ENCODE assay signal across 18 cellular contexts in the genomic region with DNA sequence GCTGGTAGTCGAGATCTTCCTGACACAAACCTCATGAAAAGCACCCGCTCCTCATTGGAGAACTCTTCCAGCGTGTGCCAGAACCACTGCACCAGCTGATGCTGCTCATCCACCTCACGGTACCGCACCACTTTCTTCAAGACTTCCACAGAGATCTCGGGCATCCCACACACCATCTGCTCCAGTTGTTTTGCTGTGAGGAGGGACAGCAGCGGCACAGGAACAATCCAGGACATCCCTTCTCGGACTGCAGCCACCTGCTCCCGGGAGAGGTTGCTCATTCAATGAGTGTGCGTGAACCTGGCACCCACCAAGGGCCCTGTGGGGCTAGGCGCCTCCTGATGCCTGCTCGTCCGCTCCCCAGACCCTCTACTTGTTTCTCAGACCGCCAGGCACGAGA. TPM values are rescaled to one million over a fixed set of nuclear protein-coding genes. Genes with fewer than 3 reads are reported as not detected.
DNase-seq lines count a peak whose midpoint lies in the region; ATAC-seq lines count a peak whose summit lies in the region.
"Had no signal": no experiment of that assay in that cellular context is flagged by ENCODE, and none has a peak within 500 bp of the region (broad histone marks: within the 10 kb centered on the region; RNA-seq: fewer than 3 reads in every experiment).

No MANE protein-coding gene starts in this region.

- ATAC-seq in naive B cell (ENCODE audit: low read depth in 2 of 2) (no peak), HG03460 (IDR thresholded peaks at IDR 0.05; ENCODE audit: unreplicated experiment) (no peak)
- ATAC-seq: A549, HCT116, PC-3 had no signal

- peak overlapping the region; percentile 32 for H3K27ac Mint-ChIP-seq in activated T-cell treated with anti-CD3 and anti-CD28 coated beads, Interleukin-2, amount 50 U/mL, for 24 hours
- H3K27ac Mint-ChIP-seq in activated naive CD8-positive, alpha-beta T cell = peak overlapping the region; percentile 74
- H3K27ac Mint-ChIP-seq in naive B cell = peak overlapping the region in 4 of 6 donors; percentile 52 to 94 (median 69)
- H3K27ac Mint-ChIP-seq: activated naive CD8-positive, alpha-beta T cell treated with anti-CD3 and anti-CD28 coated beads, Interleukin-2, amount 10 ng/mL, durations not matched to agents 7 days and 5 days had no signal

- DNase-seq in activated T-cell treated with anti-CD3 and anti-CD28 coated beads, Interleukin-2, amount 50 U/mL, for 24 hours = no peak
- no peak for DNase-seq in activated T-cell treated with anti-CD3 and anti-CD28 coated beads for 4 hours
- no peak for DNase-seq in naive B cell
- DNase-seq in substantia nigra (lab: John Stamatoyannopoulos, UW) = no peak
- no peak for DNase-seq in NCI-H2196 (lab: John Stamatoyannopoulos, UW; ENCODE audit: unreplicated experiment)
- no peak for DNase-seq in NCI-H1694 (lab: John Stamatoyannopoulos, UW)
- DNase-seq: activated naive CD8-positive, alpha-beta T cell treated with anti-CD3 and anti-CD28 coated beads, Interleukin-2, amount 10 ng/mL, durations not matched to agents 7 days and 5 days; brain microvascular endothelial cell; mesenchymal stem cell; NCI-H2107; PC-3; stimulated activated CD4-positive, alpha-beta T cell treated with anti-CD3 and anti-CD28 coated beads, Interleukin-4, amount 100 ng/mL, for 1 hour had no signal

- H3K4me1 Mint-ChIP-seq in activated T-cell treated with anti-CD3 and anti-CD28 coated beads, Interleukin-2, amount 50 U/mL, for 24 hours (ENCODE audit: low read depth) = peaks cover 19% of the 10 kb centered on the region
- H3K4me1 Mint-ChIP-seq in activated naive CD8-positive, alpha-beta T cell (ENCODE audit: low read depth) = peaks cover 20% of the 10 kb centered on the region
- H3K4me1 Mint-ChIP-seq in naive B cell = peaks cover 13 to 21% (median 15%) of the 10 kb centered on the region in 3 donors

- no peaks in the 10 kb centered on the region for H3K9me3 Mint-ChIP-seq in activated T-cell treated with anti-CD3 and anti-CD28 coated beads, Interleukin-2, amount 50 U/mL, for 24 hours
- H3K9me3 Mint-ChIP-seq in activated naive CD8-positive, alpha-beta T cell (ENCODE audit: low read depth) = no peaks in the 10 kb centered on the region
- no peaks in the 10 kb centered on the region for H3K9me3 Mint-ChIP-seq in naive B cell
- H3K9me3 Mint-ChIP-seq: activated naive CD8-positive, alpha-beta T cell treated with anti-CD3 and anti-CD28 coated beads, Interleukin-2, amount 10 ng/mL, durations not matched to agents 7 days and 5 days had no signal

- peaks cover 77% of the 10 kb centered on the region for H3K36me3 Mint-ChIP-seq in activated T-cell treated with anti-CD3 and anti-CD28 coated beads, Interleukin-2, amount 50 U/mL, for 24 hours (ENCODE audit: low read depth)
- H3K36me3 Mint-ChIP-seq in activated naive CD8-positive, alpha-beta T cell = peaks cover 18% of the 10 kb centered on the region
- peaks cover 20% of the 10 kb centered on the region in 2 donors for H3K36me3 Mint-ChIP-seq in naive B cell

- H3K27ac ChIP-seq in substantia nigra (ENCODE audit: low read depth, low read length, poor library complexity, severe bottlenecking) = peak overlapping the region; percentile 75
- H3K27ac ChIP-seq: A549, brain microvascular endothelial cell, coronary artery, neutrophil had no signal

- no peak overlapping the region for H3K4me3 Mint-ChIP-seq in activated T-cell treated with anti-CD3 and anti-CD28 coated beads, Interleukin-2, amount 50 U/mL, for 24 hours
- no peak overlapping the region for H3K4me3 Mint-ChIP-seq in activated naive CD8-positive, alpha-beta T cell
- peak overlapping the region in 1 of 8 donors; percentile 10 for H3K4me3 Mint-ChIP-seq in naive B cell
- H3K4me3 Mint-ChIP-seq: activated naive CD8-positive, alpha-beta T cell treated with anti-CD3 and anti-CD28 coated beads, Interleukin-2, amount 10 ng/mL, durations not matched to agents 7 days and 5 days had no signal

- no peaks in the 10 kb centered on the region for H3K27me3 Mint-ChIP-seq in activated T-cell treated with anti-CD3 and anti-CD28 coated beads, Interleukin-2, amount 50 U/mL, for 24 hours
- H3K27me3 Mint-ChIP-seq in activated naive CD8-positive, alpha-beta T cell = no peaks in the 10 kb centered on the region
- H3K27me3 Mint-ChIP-seq in naive B cell = no peaks in the 10 kb centered on the region
- H3K27me3 Mint-ChIP-seq: activated naive CD8-positive, alpha-beta T cell treated with anti-CD3 and anti-CD28 coated beads, Interleukin-2, amount 10 ng/mL, durations not matched to agents 7 days and 5 days had no signal

RNA-seq across cellular contexts. Expression of a gene that starts 15.1 kb away (rescaled TPM):
- under 1 TPM in 5 of 6 donors, not detected in 1; 0.37 to 0.91 (median 0.48) TPM for polyA plus RNA-seq in naive B cell (ENCODE audit: low read depth in 6 of 6)
